11 cellular contexts compared by ENCODE assay signal in the genomic region with DNA sequence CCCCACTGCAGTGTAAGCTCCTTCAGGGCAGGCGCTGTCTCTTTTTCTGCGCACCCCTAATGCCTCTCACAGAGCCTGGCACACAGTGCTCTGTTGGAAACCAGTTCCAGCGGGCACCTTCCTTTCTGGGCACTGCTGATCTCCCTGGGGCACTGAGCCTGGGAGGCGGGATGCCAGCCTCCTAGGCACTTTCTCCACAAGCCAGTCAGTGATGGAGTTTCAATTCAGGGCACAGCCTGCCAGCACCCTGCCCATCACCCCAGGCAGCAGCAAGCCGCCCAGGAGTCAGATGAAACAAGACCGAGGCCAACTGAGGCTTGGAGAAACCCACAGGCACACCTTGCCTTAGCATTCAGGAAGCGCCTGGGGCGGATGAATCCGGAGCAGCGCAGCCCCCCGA. TPM values are rescaled to one million over a fixed set of nuclear protein-coding genes. Genes with fewer than 3 reads are reported as not detected.
DNase-seq lines count a peak whose midpoint lies in the region; FAIRE-seq and TF ChIP-seq lines count a peak whose summit lies in the region.
"Had no signal": no experiment of that assay in that cellular context is flagged by ENCODE, and none has a peak within 500 bp of the region (broad histone marks: within the 10 kb centered on the region; RNA-seq: fewer than 3 reads in every experiment).

No MANE protein-coding gene starts in this region.

- FAIRE-seq in kidney (lab: Jason Lieb, UNC) = no peak

- H3K79me2 ChIP-seq in H9 (ENCODE audit: insufficient read depth, low read length) = no peaks in the 10 kb centered on the region

- H3K4me3 Mint-ChIP-seq in H9 (peak overlapping the region; percentile 60 to 75), chondrocyte (ENCODE audit: unreplicated experiment) (peak overlapping the region; percentile 59)

- H3K4me3 ChIP-seq in kidney (ENCODE audit: low read length in 2 of 2) (peak overlapping the region; percentile 26 to 51), sigmoid colon (peak overlapping the region; percentile 25 to 49 (median 42))

- H3K18ac ChIP-seq in H9 (ENCODE audit: insufficient read length, low read depth, low read length) = peak overlapping the region; percentile 60

- no peaks in the 10 kb centered on the region for H3K27me3 ChIP-seq in H9 (ENCODE audit: insufficient read depth, low read length)
- no peaks in the 10 kb centered on the region for H3K27me3 ChIP-seq in sigmoid colon

- H2BK5ac ChIP-seq in H9 (ENCODE audit: insufficient read length, low read length) = no peak overlapping the region

- H4K5ac ChIP-seq in H9 (ENCODE audit: insufficient read length, low read depth, low read length) = no peak overlapping the region

- no peak overlapping the region for H4K91ac ChIP-seq in H9 (ENCODE audit: insufficient read length, low read depth, low read length)

- peaks cover 10% of the 10 kb centered on the region for H3K23me2 ChIP-seq in H9 (ENCODE audit: insufficient read length, low read depth, low read length, poor library complexity, severe bottlenecking)

- DNase-seq in H9 = peak; percentile 36
- DNase-seq in chondrocyte (ENCODE audit: low spot score) = no peak
- no peak for DNase-seq in kidney
- peak; percentile 86 for DNase-seq in sigmoid colon
- no peak for DNase-seq in MV-4-11 (lab: John Stamatoyannopoulos, UW)
- no peak for DNase-seq in GM19240 (ENCODE audit: insufficient read length, low spot score)
- no peak for DNase-seq in putamen (ENCODE audit: low spot score)
- no peak for DNase-seq in NCI-H69 (lab: John Stamatoyannopoulos, UW)
- DNase-seq: amniotic stem cell, T1000 had no signal

- no peak overlapping the region for H3K27ac ChIP-seq in H9 (ENCODE audit: insufficient read length, low read depth, low read length)
- H3K27ac ChIP-seq in kidney (ENCODE audit: low read depth in 2 of 2, low read length in 2 of 2) = peak overlapping the region; percentile 29 to 51
- H3K27ac ChIP-seq in sigmoid colon = peak overlapping the region; percentile 84 to 100 (median 92)

- H2AFZ ChIP-seq in H9 (ENCODE audit: low read length) = no peak overlapping the region

- no peaks in the 10 kb centered on the region for H3K79me1 ChIP-seq in H9 (ENCODE audit: insufficient read depth, low read depth, low read length, poor library complexity, severe bottlenecking)

- no peak overlapping the region for H4K8ac ChIP-seq in H9 (replicated peaks; ENCODE audit: insufficient read length, low read depth, low read length)

- H3K9ac ChIP-seq in H9 (ENCODE audit: extremely low read depth, insufficient read length, low read length) (no peak overlapping the region), kidney (ENCODE audit: low read length in 2 of 2) (peak overlapping the region in 1 of 2 donors; percentile 56)

- H2BK20ac ChIP-seq in H9 (ENCODE audit: low read depth, low read length, poor library complexity, severe bottlenecking) = no peak overlapping the region

- H3K9me3 ChIP-seq in H9 (ENCODE audit: control insufficient read depth, low read depth, low read length) (no peaks in the 10 kb centered on the region), kidney (ENCODE audit: control insufficient read depth in 1 of 2, low read length in 2 of 2) (no peaks in the 10 kb centered on the region), sigmoid colon (no peaks in the 10 kb centered on the region)

- H3K14ac ChIP-seq in H9 (ENCODE audit: insufficient read depth, low read length) = peak overlapping the region; percentile 69; the same call in 1 of the 2 replicates

- peaks cover 13% of the 10 kb centered on the region; the same call in 1 of the 2 replicates for H3K4me1 ChIP-seq in H9 (ENCODE audit: insufficient read depth, low read length)
- H3K4me1 ChIP-seq in kidney (ENCODE audit: control insufficient read depth in 1 of 2, insufficient read depth in 1 of 2, low read depth in 1 of 2, low read length in 2 of 2) = peaks cover 5 to 11% of the 10 kb centered on the region in 2 donors
- H3K4me1 ChIP-seq in sigmoid colon = peaks cover 0 to 54% (median 36%) of the 10 kb centered on the region in 4 donors

- H3K56ac ChIP-seq in H9 (ENCODE audit: insufficient read length, low read depth, low read length) = no peak overlapping the region

- H3K4ac ChIP-seq in H9 (ENCODE audit: low read depth, low read length) = no peak overlapping the region

- peaks cover 0 to 1% (median 0%) of the 10 kb centered on the region in 3 experiments; a peak in 1 of 7 replicates for H3K36me3 Mint-ChIP-seq in H9 (ENCODE audit: insufficient read depth in 1 of 3, low read depth in 3 of 3)
- H3K36me3 Mint-ChIP-seq in chondrocyte (ENCODE audit: low read depth) = peaks cover 1% of the 10 kb centered on the region

- H4K20me1 ChIP-seq in H9 (ENCODE audit: control insufficient read depth, insufficient read depth, insufficient read length) = no peaks in the 10 kb centered on the region

- H3K4me1 Mint-ChIP-seq in H9 (peaks cover 36 to 45% of the 10 kb centered on the region in 2 experiments), chondrocyte (ENCODE audit: low read depth) (peaks cover 31% of the 10 kb centered on the region)

- no peak for TF ChIP-seq EP300 in sigmoid colon (IDR thresholded peaks at IDR 0.05)

- H3K9me3 Mint-ChIP-seq in H9 (no peaks in the 10 kb centered on the region; a peak in 1 of 5 replicates), chondrocyte (ENCODE audit: low read depth) (peaks cover 4% of the 10 kb centered on the region)

- no peak overlapping the region for H2BK12ac ChIP-seq in H9 (ENCODE audit: insufficient read length, low read depth, low read length)

- intact Hi-C loops in kidney (cut with DNase I) = no loop called here
- intact Hi-C loops in sigmoid colon (cut with DNase I) = no loop called here

- H3K4me2 ChIP-seq in H9 (ENCODE audit: insufficient read depth, insufficient read length, low read length) = peak overlapping the region; percentile 44

- TF ChIP-seq POLR2A in sigmoid colon (IDR thresholded peaks at IDR 0.05) = no peak

- H2BK15ac ChIP-seq in H9 (ENCODE audit: low read depth, low read length) = no peak overlapping the region

- H3K23ac ChIP-seq in H9 (ENCODE audit: insufficient read length, low read depth, low read length) = no peak overlapping the region

- no peak overlapping the region for H3T11ph ChIP-seq in H9 (ENCODE audit: low read length)

- H3K27ac Mint-ChIP-seq in H9 (peak overlapping the region in 2 of 3 experiments; percentile 57 to 87; a peak in 4 of 7 replicates), chondrocyte (ENCODE audit: unreplicated experiment) (peak overlapping the region; percentile 41)

- no peak overlapping the region for H2AK5ac ChIP-seq in H9 (ENCODE audit: insufficient read length, low read length)

- H3K36me3 ChIP-seq in kidney (ENCODE audit: control insufficient read depth in 1 of 2, insufficient read depth in 2 of 2, low read length in 2 of 2) = no peaks in the 10 kb centered on the region
- no peaks in the 10 kb centered on the region for H3K36me3 ChIP-seq in sigmoid colon

- no CpG with 5 or more reads among the region's 11 CpGs for WGBS in H9 (ENCODE audit: extremely low coverage, insufficient read length, low lambda C conversion rate)
- WGBS in sigmoid colon, 2 donors = 39 to 63% methylated on average over 11 of the region's 11 CpGs

- TF ChIP-seq CTCF in H9 (conservative IDR thresholded peaks at IDR 0.05) (no peak), chondrocyte (IDR thresholded peaks at IDR 0.05) (no peak), kidney (IDR thresholded peaks at IDR 0.05; ENCODE audit: borderline replicate concordance, extremely low read depth, insufficient read depth) (no peak), sigmoid colon (IDR thresholded peaks at IDR 0.05) (no peak)

- H3K27me3 Mint-ChIP-seq in H9 (ENCODE audit: low read depth) = peaks cover 27% of the 10 kb centered on the region
- H3K27me3 Mint-ChIP-seq in chondrocyte (ENCODE audit: low read depth) = no peaks in the 10 kb centered on the region

- no peak overlapping the region for H2BK120ac ChIP-seq in H9 (ENCODE audit: low read depth, low read length, poor library complexity, severe bottlenecking)

RNA-seq across cellular contexts. Expression of a gene that starts 5.7 kb away (rescaled TPM):
- total RNA-seq in H9 (2021) (97.5 and 103 TPM in 2 replicates), chondrocyte (113 to 124 TPM (median 123 TPM) in 3 replicates), kidney (198 TPM), sigmoid colon (100 to 1,000 TPM; 121 to 183 (median 135) TPM)
- polyA plus RNA-seq in kidney (ENCODE audit: insufficient read depth, low read depth, low replicate concordance) (46.0 TPM), sigmoid colon (100 to 1,000 TPM in 2 of 3 donors, 10 to 100 TPM in 1; 85.3 to 122 (median 105) TPM)

RNA-seq across cellular contexts. Expression of a gene that starts 33.7 kb away (rescaled TPM):
- 1.9 and 2.2 TPM in 2 replicates for total RNA-seq in H9 (2021)
- 4.8 to 6.0 TPM (median 5.6 TPM) in 3 replicates for total RNA-seq in chondrocyte
- 7.7 TPM for total RNA-seq in kidney
- 4.1 TPM for polyA plus RNA-seq in kidney (ENCODE audit: insufficient read depth, low read depth, low replicate concordance)
- 10 to 100 TPM in 1 of 4 donors, 1 to 10 TPM in 3; 2.1 to 12.2 (median 5.1) TPM for total RNA-seq in sigmoid colon
- 10 to 100 TPM in 1 of 3 donors, 1 to 10 TPM in 2; 6.2 to 11.4 (median 8.3) TPM for polyA plus RNA-seq in sigmoid colon
- total RNA-seq: Daoy had no signal

Comparison
In these comparisons a context has a peak if more than half of its experiments do, and no peak if none do; other contexts are left out.
1. DNase-seq: peak in H9 (single experiment) and sigmoid colon (single experiment); none in chondrocyte (single experiment), kidney (single experiment), MV-4-11 (single experiment), GM19240 (single experiment), putamen (single experiment) and NCI-H69 (single experiment).